ENCODE assay signal across 28 cellular contexts in the genomic region with DNA sequence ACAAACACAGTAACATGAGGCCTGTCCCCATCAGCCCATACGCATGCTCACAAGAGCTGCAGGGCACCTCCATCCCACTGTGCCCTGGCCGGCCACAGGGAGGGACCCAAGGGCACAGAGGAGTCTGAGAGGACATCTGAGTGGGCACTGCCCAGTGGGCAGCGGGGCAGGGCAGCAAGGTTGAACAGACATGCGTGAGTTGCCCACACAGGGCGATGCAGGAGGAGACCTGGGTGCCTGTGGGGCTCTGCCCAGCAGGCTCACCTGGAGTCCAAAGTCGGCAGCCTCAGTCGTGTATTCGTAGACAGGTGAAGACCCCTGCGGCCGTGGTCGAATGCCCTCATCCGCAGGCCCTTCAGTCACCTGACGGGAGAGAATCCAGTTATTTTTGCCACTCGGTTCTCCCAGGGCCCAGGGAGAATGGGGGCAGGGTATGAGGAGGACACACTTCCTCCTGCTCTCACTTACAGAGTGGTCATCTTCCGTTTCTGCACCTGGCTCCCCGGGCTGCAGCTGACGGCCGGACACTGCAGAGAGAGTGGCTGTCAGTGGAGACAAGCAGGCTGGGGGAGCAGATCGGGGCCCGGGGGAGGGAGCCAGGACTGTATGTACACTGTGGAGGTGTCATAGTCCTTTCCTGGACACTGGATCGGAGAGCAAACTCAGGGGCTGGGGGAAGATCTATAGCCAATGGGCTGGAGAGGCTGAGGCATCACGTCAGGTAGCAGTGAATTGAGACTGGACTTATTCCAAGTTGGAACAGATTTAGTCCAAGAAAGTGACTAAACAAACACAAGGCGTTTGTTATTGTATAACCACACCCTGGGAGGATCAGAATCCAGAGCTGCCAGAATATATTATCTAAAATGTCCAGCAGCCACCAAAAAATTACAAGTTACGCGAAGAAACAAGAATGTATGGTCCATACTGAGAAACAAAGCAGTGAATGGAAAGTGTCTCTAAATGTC. TPM values are rescaled to one million over a fixed set of nuclear protein-coding genes. Genes with fewer than 3 reads are reported as not detected.
DNase-seq lines count a peak whose midpoint lies in the region; ATAC-seq and TF ChIP-seq lines count a peak whose summit lies in the region.
"Had no signal": no experiment of that assay in that cellular context is flagged by ENCODE, and none has a peak within 500 bp of the region (broad histone marks: within the 10 kb centered on the region; RNA-seq: fewer than 3 reads in every experiment).

No MANE protein-coding gene starts in this region.

- POLR2A ChIA-PET in HEK293 (lab: Yijun Ruan, JAX), result no interaction called here

- CTCF ChIA-PET in HEK293 (lab: Yijun Ruan, JAX), result no interaction called here

- H3K27ac ChIP-seq in HEK293 (ENCODE audit: extremely low read depth, low read depth, low read length), result no peak overlapping the region
- H3K27ac ChIP-seq: C4-2B, coronary artery, foreskin keratinocyte, parathyroid adenoma, right lobe of liver had no signal

- intact Hi-C loops in mucosa of descending colon (cut with DNase I, micrococcal nuclease), result no loop called here

- no peaks in the 10 kb centered on the region for H3K36me3 ChIP-seq in BE2C
- no peaks in the 10 kb centered on the region for H3K36me3 ChIP-seq in HEK293 (ENCODE audit: control insufficient read depth in 2 of 2, insufficient read depth in 1 of 2, low read length in 2 of 2)
- H3K36me3 ChIP-seq in mucosa of descending colon (ENCODE audit: low read depth), result no peaks in the 10 kb centered on the region
- H3K36me3 ChIP-seq: right lobe of liver had no signal

- H3K4me1 ChIP-seq in BE2C, result no peaks in the 10 kb centered on the region
- no peaks in the 10 kb centered on the region for H3K4me1 ChIP-seq in HEK293 (ENCODE audit: control insufficient read depth, insufficient read depth, low read length)
- no peaks in the 10 kb centered on the region for H3K4me1 ChIP-seq in mucosa of descending colon (ENCODE audit: low read depth)
- H3K4me1 ChIP-seq: foreskin keratinocyte, parathyroid adenoma, right lobe of liver had no signal

- H3K27me3 ChIP-seq in BE2C, result no peaks in the 10 kb centered on the region
- H3K27me3 ChIP-seq: foreskin keratinocyte had no signal

- H3K9me3 ChIP-seq in BE2C, result no peaks in the 10 kb centered on the region
- no peaks in the 10 kb centered on the region for H3K9me3 ChIP-seq in HEK293 (ENCODE audit: control insufficient read depth, insufficient read depth, low read depth, low read length)
- H3K9me3 ChIP-seq in mucosa of descending colon, result no peaks in the 10 kb centered on the region
- H3K9me3 ChIP-seq: right lobe of liver had no signal

- H3K4me3 ChIP-seq in BE2C (ENCODE audit: low read depth, low read length), result no peak overlapping the region
- H3K4me3 ChIP-seq in HEK293 (ENCODE audit: low read depth, low read length), result no peak overlapping the region
- H3K4me3 ChIP-seq in fibroblast of mammary gland (ENCODE audit: control insufficient read depth, low read depth, low read length), result no peak overlapping the region
- no peak overlapping the region for H3K4me3 ChIP-seq in mucosa of descending colon
- H3K4me3 ChIP-seq: coronary artery, right lobe of liver had no signal

- DNase-seq in BE2C (peak; percentile 6), fibroblast of mammary gland (ENCODE audit: low read depth) (peak; percentile 31), mucosa of descending colon (peak in 2 of 3 donors; percentile 7 to 38), NCI-H446 treated with DMSO at 0.1 percent for 48 hours (lab: John Stamatoyannopoulos, UW) (no peak), SIG-M5 (lab: John Stamatoyannopoulos, UW) (no peak), foreskin melanocyte (no peak)
- DNase-seq: activated CD4-positive, alpha-beta memory T cell treated with anti-CD3 and anti-CD28 coated beads, Interleukin-2, amount 10 ng/mL, durations not matched to agents 7 days and 5 days; activated CD4-positive, CD25-positive, alpha-beta regulatory T cell treated with anti-CD3 and anti-CD28 coated beads, Interleukin-2, amount 50 U/mL, for 72 hours; activated CD8-positive, alpha-beta memory T cell treated with anti-CD3 and anti-CD28 coated beads, Interleukin-2, amount 50 U/mL, for 48 hours; effector memory CD4-positive, alpha-beta T cell; foreskin keratinocyte; KBM-7; midbrain; MM.1S; naive thymus-derived CD8-positive, alpha-beta T cell; NCI-H1436 treated with DMSO at 0.1 percent for 48 hours; NCI-H2171; NCI-H69; stimulated activated CD4-positive, alpha-beta T cell treated with anti-CD3 and anti-CD28 coated beads, Interleukin-12 subunit alpha, Interleukin-12 subunit beta, amount 100 ng/mL, for 4 hours; stimulated activated CD4-positive, alpha-beta T cell treated with anti-CD3 and anti-CD28 coated beads, Interleukin-4, amount 100 ng/mL, for 1 hour; trophoblast cell had no signal

- no peak for TF ChIP-seq CTCF in BE2C (IDR thresholded peaks at IDR 0.05; ENCODE audit: low read depth, low read length)
- TF ChIP-seq CTCF in HEK293 (tag by site-specific recombination; IDR thresholded peaks at IDR 0.05), result no peak
- TF ChIP-seq CTCF in fibroblast of mammary gland (conservative IDR thresholded peaks at IDR 0.05; ENCODE audit: control insufficient read depth, insufficient read depth, low read depth, low read length), result no peak
- TF ChIP-seq CTCF in mucosa of descending colon (IDR thresholded peaks at IDR 0.05), result no peak

- ATAC-seq in mucosa of descending colon, result peak; percentile 69
- ATAC-seq: foreskin keratinocyte; naive thymus-derived CD8-positive, alpha-beta T cell; right lobe of liver had no signal

TF ChIP-seq in HEK293, 187 proteins besides CTCF, POLR2A, EP300 and RAD21:
- TF ChIP-seq KLF1 (tag by site-specific recombination; IDR thresholded peaks at IDR 0.05), result peak; percentile 79
- TF ChIP-seq, protein P1, sequence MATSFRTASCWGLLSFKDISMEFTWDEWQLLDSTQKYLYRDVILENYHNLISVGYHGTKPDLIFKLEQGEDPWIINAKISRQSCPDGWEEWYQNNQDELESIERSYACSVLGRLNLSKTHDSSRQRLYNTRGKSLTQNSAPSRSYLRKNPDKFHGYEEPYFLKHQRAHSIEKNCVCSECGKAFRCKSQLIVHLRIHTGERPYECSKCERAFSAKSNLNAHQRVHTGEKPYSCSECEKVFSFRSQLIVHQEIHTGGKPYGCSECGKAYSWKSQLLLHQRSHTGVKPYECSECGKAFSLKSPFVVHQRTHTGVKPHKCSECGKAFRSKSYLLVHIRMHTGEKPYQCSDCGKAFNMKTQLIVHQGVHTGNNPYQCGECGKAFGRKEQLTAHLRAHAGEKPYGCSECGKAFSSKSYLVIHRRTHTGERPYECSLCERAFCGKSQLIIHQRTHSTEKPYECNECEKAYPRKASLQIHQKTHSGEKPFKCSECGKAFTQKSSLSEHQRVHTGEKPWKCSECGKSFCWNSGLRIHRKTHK (tag by site-specific recombination; IDR thresholded peaks at IDR 0.05), result peak; percentile 9; the same call in 1 of the 2 replicates
- TF ChIP-seq ZNF558 (tag by site-specific recombination; IDR thresholded peaks at IDR 0.05), result no peak

RNA-seq across cellular contexts. Expression of a gene that starts 20.7 kb away (rescaled TPM):
- polyA plus RNA-seq in BE2C (2012; ENCODE audit: insufficient read depth, insufficient read length, low read depth), result 0.62 TPM
- 100 to 1,000 TPM in 1 of 3 donors, 10 to 100 TPM in 1, 1 to 10 TPM in 1; 4.6 to 145 (median 20.3) TPM for total RNA-seq in mucosa of descending colon
- total RNA-seq: activated CD4-positive, alpha-beta memory T cell treated with anti-CD3 and anti-CD28 coated beads, Interleukin-2, amount 10 ng/mL, durations not matched to agents 7 days and 5 days; naive thymus-derived CD8-positive, alpha-beta T cell had no signal
- polyA plus RNA-seq: naive thymus-derived CD8-positive, alpha-beta T cell had no signal

RNA-seq across cellular contexts. Expression of a gene that starts 28.2 kb away (rescaled TPM):
- polyA plus RNA-seq in BE2C (2012; ENCODE audit: insufficient read depth, insufficient read length, low read depth), result 15.3 TPM
- total RNA-seq in mucosa of descending colon, result 1 to 10 TPM; 6.0 to 8.4 (median 6.9) TPM

RNA-seq across cellular contexts. Expression of a gene that starts 32.8 kb away (rescaled TPM):
- polyA plus RNA-seq in BE2C (2012; ENCODE audit: insufficient read depth, insufficient read length, low read depth), result 1.9 TPM
- 1 to 10 TPM in 1 of 3 donors, under 1 TPM in 2; 0.38 to 2.2 (median 0.39) TPM for total RNA-seq in mucosa of descending colon
- total RNA-seq: activated CD4-positive, alpha-beta memory T cell treated with anti-CD3 and anti-CD28 coated beads, Interleukin-2, amount 10 ng/mL, durations not matched to agents 7 days and 5 days; bronchial epithelial cell; epithelial cell of proximal tubule; foreskin keratinocyte had no signal

Comparison
In these comparisons a context has a peak if more than half of its experiments do, and no peak if none do; other contexts are left out.
1. DNase-seq: peak in BE2C (single experiment), fibroblast of mammary gland (single experiment) and mucosa of descending colon (2 of 3); none in NCI-H446 treated with DMSO at 0.1 percent for 48 hours (single experiment), SIG-M5 (single experiment) and foreskin melanocyte (single experiment).